ENCODE assay signal across 1 cellular context in genomic region chr1:91891486-91891885, GRCh38.
A peak's percentile ranks its signal among the peaks of the same experiment; 100 is the strongest.
TF ChIP-seq lines count a peak whose summit lies in the region.

No MANE protein-coding gene starts in this region.

TF ChIP-seq in IMR-90, 13 proteins besides CTCF, POLR2A, EP300 and RAD21:
- TF ChIP-seq CEBPB (IDR thresholded peaks at IDR 0.05; ENCODE audit: low read depth, low read length) (peak; percentile 94), RCOR1 (IDR thresholded peaks at IDR 0.05; ENCODE audit: insufficient replicate concordance, low read length) (no peak)
